In the genomic region with DNA sequence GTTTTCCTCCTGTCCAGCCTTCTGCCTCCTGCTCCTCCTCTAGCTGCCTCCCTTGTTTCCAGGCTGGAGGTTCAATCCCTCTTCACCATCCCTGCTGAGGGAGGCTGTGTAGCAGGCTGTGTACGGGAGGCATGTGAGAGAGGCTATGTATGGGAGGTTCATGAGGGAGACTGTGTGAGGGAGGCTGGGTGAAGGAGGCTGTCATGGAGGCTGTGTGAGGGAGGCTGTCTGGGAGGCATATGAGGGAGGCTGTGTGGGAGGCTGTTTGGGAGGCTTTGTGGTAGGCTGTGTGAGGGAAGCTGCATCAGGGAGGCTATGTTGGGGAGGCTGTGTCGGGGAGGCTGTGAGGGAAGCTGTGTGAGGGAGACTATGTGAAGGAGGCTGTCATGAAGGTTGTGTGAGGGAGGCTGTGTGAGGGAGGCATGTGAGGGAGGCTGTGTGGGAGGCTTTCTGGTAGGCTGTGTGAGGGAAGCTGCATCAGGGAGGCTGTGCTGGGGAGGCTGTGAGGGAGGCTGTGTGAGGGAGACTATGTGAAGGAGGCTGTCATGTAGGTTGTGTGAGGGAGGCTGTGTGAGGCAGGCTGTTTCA, we compare ENCODE assay signal across 19 cellular contexts.
"Had no signal": no experiment of that assay in that cellular context is flagged by ENCODE, and none has a peak within 500 bp of the region (broad histone marks: within the 10 kb centered on the region; RNA-seq: fewer than 3 reads in every experiment).

No MANE protein-coding gene starts in this region.

- H3K27me3 ChIP-seq: cardiac muscle cell, gastroesophageal sphincter, heart left ventricle, thyroid gland had no signal

- H3K4me1 ChIP-seq: gastroesophageal sphincter, heart left ventricle, parathyroid adenoma, thyroid gland had no signal

- H3K4me3 ChIP-seq: cardiac muscle cell, gastroesophageal sphincter, heart left ventricle, mucosa of descending colon, thyroid gland had no signal

- H3K27ac ChIP-seq: cardiac muscle cell, gastroesophageal sphincter, heart left ventricle, parathyroid adenoma, thyroid gland had no signal

- H3K9ac ChIP-seq: parathyroid adenoma had no signal

- ATAC-seq: activated CD8-positive, alpha-beta T cell treated with anti-CD3 and anti-CD28 coated beads, Interleukin-2, amount 10 ng/mL, durations not matched to agents 7 days and 5 days; activated naive CD4-positive, alpha-beta T cell treated with anti-CD3 and anti-CD28 coated beads, Interleukin-2, amount 50 U/mL, for 72 hours; activated T-cell treated with anti-CD3 and anti-CD28 coated beads, Interleukin-2, amount 50 U/mL, for 72 hours; gastroesophageal sphincter; heart left ventricle; naive thymus-derived CD8-positive, alpha-beta T cell had no signal

- H3K9me3 ChIP-seq: thyroid gland had no signal

- DNase-seq: activated CD4-positive, alpha-beta T cell treated with anti-CD3 and anti-CD28 coated beads, Interleukin-2, amount 10 ng/mL, durations not matched to agents 24 days and 14 days; activated CD8-positive, alpha-beta memory T cell treated with anti-CD3 and anti-CD28 coated beads, Interleukin-2, amount 50 U/mL, for 4 hours; activated CD8-positive, alpha-beta T cell treated with anti-CD3 and anti-CD28 coated beads, Interleukin-2, amount 10 ng/mL, durations not matched to agents 7 days and 5 days; activated gamma-delta T cell; activated T-cell treated with anti-CD3 and anti-CD28 coated beads, Interleukin-2, amount 50 U/mL, for 72 hours; heart left ventricle; immature natural killer cell; mesenchymal stem cell; naive thymus-derived CD8-positive, alpha-beta T cell; stimulated activated CD4-positive, alpha-beta T cell treated with anti-CD3 and anti-CD28 coated beads, Interleukin-12 subunit alpha, Interleukin-12 subunit beta, amount 100 ng/mL, for 4 hours; stimulated activated CD4-positive, alpha-beta T cell treated with anti-CD3 and anti-CD28 coated beads, Interleukin-1b, Interleukin-23, amount 100 ng/mL, for 48 hours; stimulated activated CD8-positive, alpha-beta memory T cell treated with anti-CD3 and anti-CD28 coated beads, Interleukin-4, amount 100 ng/mL, for 48 hours; stimulated activated naive CD4-positive, alpha-beta T cell; thyroid gland had no signal

- H3K36me3 ChIP-seq: cardiac muscle cell, gastroesophageal sphincter, heart left ventricle, thyroid gland had no signal
